11 cellular contexts compared by ENCODE assay signal in the genomic region with DNA sequence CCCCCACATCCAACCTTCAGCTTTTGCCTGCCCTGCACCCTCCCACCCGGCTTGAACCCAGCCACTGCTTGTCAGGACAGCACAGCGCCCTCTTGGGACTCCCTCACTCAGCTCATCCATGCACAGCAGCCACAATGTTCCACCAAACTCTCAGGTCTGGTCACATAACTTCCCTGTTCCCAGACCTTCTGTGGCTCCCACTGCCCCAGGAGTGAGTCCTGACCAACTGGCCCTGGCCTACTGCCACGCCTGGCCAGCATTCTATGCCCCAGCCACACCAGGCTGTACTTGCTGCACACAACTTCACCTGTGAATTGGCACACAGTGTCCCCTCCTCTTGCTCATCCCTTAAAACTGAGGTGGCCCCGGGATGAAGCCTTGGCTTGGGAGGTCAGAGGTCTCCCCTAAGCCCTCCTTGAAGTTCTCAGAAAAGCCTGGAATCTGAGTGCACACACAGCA. TPM values are rescaled to one million over a fixed set of nuclear protein-coding genes. Genes with fewer than 3 reads are reported as not detected.
DNase-seq lines count a peak whose midpoint lies in the region; ATAC-seq and TF ChIP-seq lines count a peak whose summit lies in the region.
"Had no signal": no experiment of that assay in that cellular context is flagged by ENCODE, and none has a peak within 500 bp of the region (broad histone marks: within the 10 kb centered on the region; RNA-seq: fewer than 3 reads in every experiment).

No MANE protein-coding gene starts in this region.

- H3K27ac Mint-ChIP-seq in type B pancreatic cell = peak overlapping the region; percentile 84

- H3K9me3 Mint-ChIP-seq in type B pancreatic cell = no peaks in the 10 kb centered on the region

- DNase-seq in cardiac septum (ENCODE audit: low spot score) (peak; percentile 58), Right ventricle myocardium superior (no peak), RWPE2 (ENCODE audit: low spot score) (peak; percentile 30), type B pancreatic cell (ENCODE audit: extremely low spot score, unreplicated experiment) (peak; percentile 58), NCI-H526 treated with DMSO at 0.1 percent for 48 hours (lab: John Stamatoyannopoulos, UW) (no peak), SW 1271 (lab: John Stamatoyannopoulos, UW) (no peak), NCI-H69 (lab: John Stamatoyannopoulos, UW) (no peak)
- DNase-seq: NCI-H1436 treated with DMSO at 0.1 percent for 48 hours; stimulated activated naive CD4-positive, alpha-beta T cell treated with Interleukin-2 at 50 U/mL for 16 hours had no signal

- no peak for TF ChIP-seq CTCF in RWPE2 (IDR thresholded peaks at IDR 0.05; ENCODE audit: poor library complexity, severe bottlenecking)
- no peak for TF ChIP-seq CTCF in type B pancreatic cell (conservative IDR thresholded peaks at IDR 0.05)

- no peak for ATAC-seq in Right ventricle myocardium superior (ENCODE audit: poor library complexity)
- no peak for ATAC-seq in RWPE2 (ENCODE audit: low read depth)

- H3K27me3 ChIP-seq in RWPE2 (ENCODE audit: insufficient read depth, poor library complexity, severe bottlenecking) (no peaks in the 10 kb centered on the region), layer of hippocampus (ENCODE audit: control insufficient read depth, insufficient read depth, low read length) (no peaks in the 10 kb centered on the region)

- intact Hi-C loops in cardiac septum (cut with DNase I) (no loop called here), Right ventricle myocardium superior (cut with DNase I) (no loop called here)

- peak overlapping the region; percentile 15 for H3K4me3 Mint-ChIP-seq in type B pancreatic cell

- peaks cover 90% of the 10 kb centered on the region for H3K36me3 ChIP-seq in RWPE2 (ENCODE audit: low read depth)

- no peaks in the 10 kb centered on the region for H3K4me1 Mint-ChIP-seq in type B pancreatic cell (ENCODE audit: unreplicated experiment)

- no peaks in the 10 kb centered on the region for H3K4me1 ChIP-seq in RWPE2 (ENCODE audit: insufficient read depth, poor library complexity, severe bottlenecking)

- H3K27ac ChIP-seq in RWPE2 (ENCODE audit: poor library complexity, severe bottlenecking) (no peak overlapping the region), layer of hippocampus (ENCODE audit: low read depth, low read length) (peak overlapping the region; percentile 33)
- H3K27ac ChIP-seq: C4-2B had no signal

- no peaks in the 10 kb centered on the region for H3K27me3 Mint-ChIP-seq in type B pancreatic cell

- no peaks in the 10 kb centered on the region for H3K9me3 ChIP-seq in RWPE2 (ENCODE audit: severe bottlenecking)

- H3K4me3 ChIP-seq in RWPE2 (ENCODE audit: severe bottlenecking) = no peak overlapping the region

- peaks cover 20% of the 10 kb centered on the region for H3K36me3 Mint-ChIP-seq in type B pancreatic cell

RNA-seq across cellular contexts. Expression of a gene that starts 21.0 kb away (rescaled TPM):
- total RNA-seq in cardiac septum = 43.4 TPM
- total RNA-seq in Right ventricle myocardium superior = 51.3 TPM
- 212 and 367 TPM in 2 replicates for total RNA-seq in type B pancreatic cell (ENCODE audit: low replicate concordance)

RNA-seq across cellular contexts. Expression of a gene that starts 31.1 kb away (rescaled TPM):
- total RNA-seq in cardiac septum = 8.9 TPM
- total RNA-seq in Right ventricle myocardium superior = 11.9 TPM
- total RNA-seq in type B pancreatic cell (ENCODE audit: low replicate concordance) = 15.0 and 25.7 TPM in 2 replicates

RNA-seq across cellular contexts. Expression of a gene that starts 31.2 kb away (rescaled TPM):
- total RNA-seq in cardiac septum = 192 TPM
- total RNA-seq in Right ventricle myocardium superior = 237 TPM
- total RNA-seq in type B pancreatic cell (ENCODE audit: low replicate concordance) = 268 and 281 TPM in 2 replicates

RNA-seq across cellular contexts. Expression of a gene that starts 36.8 kb away (rescaled TPM):
- not detected for total RNA-seq in cardiac septum
- not detected for total RNA-seq in Right ventricle myocardium superior
- not detected in 2 replicates for total RNA-seq in type B pancreatic cell (ENCODE audit: low replicate concordance)

RNA-seq across cellular contexts. Expression of a gene that starts 37.7 kb away (rescaled TPM):
- total RNA-seq in cardiac septum (4.1 TPM), Right ventricle myocardium superior (3.2 TPM), type B pancreatic cell (ENCODE audit: low replicate concordance) (9.3 and 16.0 TPM in 2 replicates)

Comparison
In these comparisons a context has a peak if more than half of its experiments do, and no peak if none do; other contexts are left out.
1. DNase-seq: peak in cardiac septum (single experiment), RWPE2 (single experiment) and type B pancreatic cell (single experiment); none in Right ventricle myocardium superior (single experiment), NCI-H526 treated with DMSO at 0.1 percent for 48 hours (single experiment), SW 1271 (0 of 2) and NCI-H69 (single experiment).